In genomic region chr6:31259995-31260394, GRCh38 we compare ENCODE assay signal across 1 cellular context.
A peak's percentile ranks its signal among the peaks of the same experiment; 100 is the strongest.
TF ChIP-seq lines count a peak whose summit lies in the region.
"Not testable (repeated sequence)": the region's sequence is repeated elsewhere in the genome, so short reads cannot be mapped to it uniquely, and the experiment has no call there.

No MANE protein-coding gene starts in this region.

TF ChIP-seq in HepG2, 621 proteins besides CTCF, POLR2A, EP300 and RAD21:
- TF ChIP-seq FOXA3 (CRISPR knock-in tag; IDR thresholded peaks at IDR 0.05) (0 out of 2 replicates have a peak, but pooled peaks have one; percentile 18), ARID5B (CRISPR knock-in tag; IDR thresholded peaks at IDR 0.05) (0 out of 2 replicates have a peak, but pooled peaks have one; percentile 10), ZNF281 (CRISPR knock-in tag; IDR thresholded peaks at IDR 0.05; ENCODE audit: borderline replicate concordance) (peak; percentile 76), FOXA1 (CRISPR knock-in tag; IDR thresholded peaks at IDR 0.05) (0 out of 2 replicates have a peak, but pooled peaks have one; percentile 19)
- not testable (repeated sequence) for TF ChIP-seq FOXA1 (IDR thresholded peaks at IDR 0.05)
